In the genomic region with DNA sequence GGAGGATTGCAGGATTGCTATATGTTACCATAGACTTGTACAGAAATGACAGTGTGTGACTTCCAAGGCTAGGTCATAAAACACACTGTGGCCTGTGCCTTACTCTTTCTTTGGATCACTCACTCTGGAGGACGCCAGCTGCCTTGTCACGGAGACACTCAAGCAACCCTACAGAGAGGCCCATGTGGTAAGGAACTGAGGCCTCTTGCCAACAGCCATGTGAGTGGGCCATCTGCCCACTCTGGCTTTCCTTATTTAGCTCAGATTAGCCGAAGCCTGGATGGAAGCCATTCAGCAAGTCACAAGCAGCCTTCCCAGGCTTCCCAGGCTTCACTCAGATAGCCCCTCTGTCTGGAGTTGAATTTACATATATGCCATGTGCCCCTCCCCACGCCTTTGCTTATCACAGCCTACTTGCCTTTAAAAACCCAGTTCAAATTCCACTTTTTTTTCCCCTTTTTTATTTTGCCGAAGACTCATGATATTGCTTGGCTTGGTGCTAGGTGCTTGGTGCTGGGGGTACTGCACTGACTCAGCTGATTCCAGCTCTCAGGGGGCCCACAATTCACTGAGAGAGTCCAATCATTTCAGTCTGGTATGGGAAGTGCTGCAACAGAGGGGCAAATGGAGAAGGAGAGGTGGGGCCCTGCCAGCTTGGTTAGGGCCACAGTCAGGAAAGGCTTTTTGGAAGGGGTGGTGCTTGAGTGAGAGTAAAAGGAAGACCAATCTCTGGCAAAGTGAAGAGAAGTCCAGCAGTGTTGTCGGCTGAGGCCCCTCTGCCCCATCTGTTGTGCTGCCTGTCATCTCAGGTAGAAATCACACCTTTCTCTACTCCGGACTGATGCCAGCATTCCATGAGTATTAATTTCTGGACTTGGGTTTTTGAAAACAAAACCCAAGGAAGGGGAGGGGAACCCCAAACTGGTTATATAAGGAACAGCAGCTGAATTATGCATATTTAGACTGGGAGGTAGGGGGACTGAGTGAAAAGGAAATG, we compare ENCODE assay signal across 2 cellular contexts.
TF ChIP-seq lines count a peak whose summit lies in the region.

No MANE protein-coding gene starts in this region.

TF ChIP-seq in A549, 52 proteins besides CTCF, POLR2A, EP300 and RAD21 (continued from another document):
- TF ChIP-seq ESRRA (IDR thresholded peaks at IDR 0.05; ENCODE audit: borderline replicate concordance, low read length) (no peak), KDM5A (IDR thresholded peaks at IDR 0.05) (no peak), FOXS1 (CRISPR knock-in tag; IDR thresholded peaks at IDR 0.05) (no peak), JUN (IDR thresholded peaks at IDR 0.05) (no peak), HOXB13 (CRISPR knock-in tag; IDR thresholded peaks at IDR 0.05; ENCODE audit: low read depth) (no peak), JUNB (IDR thresholded peaks at IDR 0.05) (no peak), ZSCAN20 (CRISPR knock-in tag; IDR thresholded peaks at IDR 0.05) (no peak), CHD4 (IDR thresholded peaks at IDR 0.05; ENCODE audit: borderline replicate concordance) (no peak), CEBPB (IDR thresholded peaks at IDR 0.05) (no peak), NPAS2 (CRISPR knock-in tag; IDR thresholded peaks at IDR 0.05; ENCODE audit: borderline replicate concordance) (no peak), RFX5 (IDR thresholded peaks at IDR 0.05) (no peak)
- TF ChIP-seq, protein P1, sequence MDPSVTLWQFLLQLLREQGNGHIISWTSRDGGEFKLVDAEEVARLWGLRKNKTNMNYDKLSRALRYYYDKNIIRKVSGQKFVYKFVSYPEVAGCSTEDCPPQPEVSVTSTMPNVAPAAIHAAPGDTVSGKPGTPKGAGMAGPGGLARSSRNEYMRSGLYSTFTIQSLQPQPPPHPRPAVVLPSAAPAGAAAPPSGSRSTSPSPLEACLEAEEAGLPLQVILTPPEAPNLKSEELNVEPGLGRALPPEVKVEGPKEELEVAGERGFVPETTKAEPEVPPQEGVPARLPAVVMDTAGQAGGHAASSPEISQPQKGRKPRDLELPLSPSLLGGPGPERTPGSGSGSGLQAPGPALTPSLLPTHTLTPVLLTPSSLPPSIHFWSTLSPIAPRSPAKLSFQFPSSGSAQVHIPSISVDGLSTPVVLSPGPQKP (IDR thresholded peaks at IDR 0.05; ENCODE audit: low read depth, low read length), result no peak

TF ChIP-seq in endothelial cell of umbilical vein, 7 proteins besides CTCF, POLR2A, EP300 and RAD21 (continued from another document):
- TF ChIP-seq GATA2 (IDR thresholded peaks at IDR 0.05; ENCODE audit: insufficient read depth, insufficient read length, low read depth, low read length) (no peak), MYC (IDR thresholded peaks at IDR 0.05; ENCODE audit: low read depth, low read length) (no peak), EZH2 (IDR thresholded peaks at IDR 0.05; ENCODE audit: borderline replicate concordance, low read depth, low read length, severe bottlenecking) (no peak)
